ENCODE assay signal across 10 cellular contexts in genomic region chr16:86080131-86080875, GRCh38.
DNase-seq lines count a peak whose midpoint lies in the region; ATAC-seq and TF ChIP-seq lines count a peak whose summit lies in the region.
"Had no signal": no experiment of that assay in that cellular context is flagged by ENCODE, and none has a peak within 500 bp of the region (broad histone marks: within the 10 kb centered on the region; RNA-seq: fewer than 3 reads in every experiment).

No MANE protein-coding gene starts in this region.

- H3K36me3 Mint-ChIP-seq in activated naive CD8-positive, alpha-beta T cell treated with anti-CD3 and anti-CD28 coated beads, Interleukin-2, amount 10 ng/mL, durations not matched to agents 7 days and 5 days = no peaks in the 10 kb centered on the region
- H3K36me3 Mint-ChIP-seq in activated naive CD8-positive, alpha-beta T cell treated with anti-CD3 and anti-CD28 coated beads for 36 hours = no peaks in the 10 kb centered on the region
- H3K36me3 Mint-ChIP-seq: CD4-positive, CD25-positive, alpha-beta regulatory T cell had no signal

- H3K4me3 Mint-ChIP-seq in activated naive CD8-positive, alpha-beta T cell treated with anti-CD3 and anti-CD28 coated beads, Interleukin-2, amount 10 ng/mL, durations not matched to agents 7 days and 5 days = no peak overlapping the region
- no peak overlapping the region for H3K4me3 Mint-ChIP-seq in activated naive CD8-positive, alpha-beta T cell treated with anti-CD3 and anti-CD28 coated beads for 36 hours
- H3K4me3 Mint-ChIP-seq: CD4-positive, CD25-positive, alpha-beta regulatory T cell had no signal

- no peak overlapping the region for H3K27ac ChIP-seq in coronary artery
- H3K27ac ChIP-seq: BLaER1 treated with 17β-estradiol and CSF1 and Interleukin-3, amounts not matched to agents 10 nM and 100 nM had no signal

- H3K9me3 Mint-ChIP-seq in activated naive CD8-positive, alpha-beta T cell treated with anti-CD3 and anti-CD28 coated beads, Interleukin-2, amount 10 ng/mL, durations not matched to agents 7 days and 5 days = no peaks in the 10 kb centered on the region
- H3K9me3 Mint-ChIP-seq in activated naive CD8-positive, alpha-beta T cell treated with anti-CD3 and anti-CD28 coated beads for 36 hours = no peaks in the 10 kb centered on the region
- H3K9me3 Mint-ChIP-seq: CD4-positive, CD25-positive, alpha-beta regulatory T cell had no signal

- no peak overlapping the region for H3K27ac Mint-ChIP-seq in activated naive CD8-positive, alpha-beta T cell treated with anti-CD3 and anti-CD28 coated beads, Interleukin-2, amount 10 ng/mL, durations not matched to agents 7 days and 5 days
- no peak overlapping the region for H3K27ac Mint-ChIP-seq in activated naive CD8-positive, alpha-beta T cell treated with anti-CD3 and anti-CD28 coated beads for 36 hours
- H3K27ac Mint-ChIP-seq: CD4-positive, CD25-positive, alpha-beta regulatory T cell had no signal

- intact Hi-C loops in sciatic nerve (cut with DNase I) = no loop called here

- no peak for TF ChIP-seq CTCF in coronary artery (IDR thresholded peaks at IDR 0.05)

- peak; percentile 4 for DNase-seq in activated naive CD8-positive, alpha-beta T cell treated with anti-CD3 and anti-CD28 coated beads, Interleukin-2, amount 10 ng/mL, durations not matched to agents 7 days and 5 days
- DNase-seq in activated naive CD8-positive, alpha-beta T cell treated with anti-CD3 and anti-CD28 coated beads for 36 hours = no peak
- DNase-seq in coronary artery (ENCODE audit: low spot score) (peak; percentile 8), sciatic nerve (ENCODE audit: low spot score) (peak; percentile 34), Kasumi-1 (lab: John Stamatoyannopoulos, UW) (no peak), H4 (ENCODE audit: low spot score) (no peak), DMS153 (lab: John Stamatoyannopoulos, UW) (no peak)
- DNase-seq: ACHN; CD4-positive, CD25-positive, alpha-beta regulatory T cell had no signal

- POLR2A ChIA-PET in activated naive CD8-positive, alpha-beta T cell treated with anti-CD3 and anti-CD28 coated beads, Interleukin-2, amount 10 ng/mL, durations not matched to agents 7 days and 5 days (lab: Charles Lee) = no interaction called here

- peaks cover 14% of the 10 kb centered on the region for H3K27me3 Mint-ChIP-seq in activated naive CD8-positive, alpha-beta T cell treated with anti-CD3 and anti-CD28 coated beads, Interleukin-2, amount 10 ng/mL, durations not matched to agents 7 days and 5 days
- peaks cover 10% of the 10 kb centered on the region for H3K27me3 Mint-ChIP-seq in activated naive CD8-positive, alpha-beta T cell treated with anti-CD3 and anti-CD28 coated beads for 36 hours
- H3K27me3 Mint-ChIP-seq: CD4-positive, CD25-positive, alpha-beta regulatory T cell had no signal

- ATAC-seq in activated naive CD8-positive, alpha-beta T cell treated with anti-CD3 and anti-CD28 coated beads, Interleukin-2, amount 10 ng/mL, durations not matched to agents 7 days and 5 days (ENCODE audit: low read depth) = no peak
- no peak for ATAC-seq in sciatic nerve

- no peaks in the 10 kb centered on the region for H3K4me1 Mint-ChIP-seq in activated naive CD8-positive, alpha-beta T cell treated with anti-CD3 and anti-CD28 coated beads, Interleukin-2, amount 10 ng/mL, durations not matched to agents 7 days and 5 days
- H3K4me1 Mint-ChIP-seq in activated naive CD8-positive, alpha-beta T cell treated with anti-CD3 and anti-CD28 coated beads for 36 hours = no peaks in the 10 kb centered on the region
- H3K4me1 Mint-ChIP-seq: CD4-positive, CD25-positive, alpha-beta regulatory T cell had no signal

- no peak overlapping the region for H3K4me3 ChIP-seq in coronary artery
- H3K4me3 ChIP-seq: BLaER1 treated with 17β-estradiol and CSF1 and Interleukin-3, amounts not matched to agents 10 nM and 100 nM had no signal

Comparison
In these comparisons a context has a peak if more than half of its experiments do, and no peak if none do; other contexts are left out.
1. DNase-seq: peak in activated naive CD8-positive, alpha-beta T cell treated with anti-CD3 and anti-CD28 coated beads, Interleukin-2, amount 10 ng/mL, durations not matched to agents 7 days and 5 days (single experiment), coronary artery (single experiment) and sciatic nerve (single experiment); none in activated naive CD8-positive, alpha-beta T cell treated with anti-CD3 and anti-CD28 coated beads for 36 hours (single experiment), Kasumi-1 (0 of 2), H4 (single experiment) and DMS153 (single experiment).